Comparison of ENCODE assay signal across 18 cellular contexts in the genomic region with DNA sequence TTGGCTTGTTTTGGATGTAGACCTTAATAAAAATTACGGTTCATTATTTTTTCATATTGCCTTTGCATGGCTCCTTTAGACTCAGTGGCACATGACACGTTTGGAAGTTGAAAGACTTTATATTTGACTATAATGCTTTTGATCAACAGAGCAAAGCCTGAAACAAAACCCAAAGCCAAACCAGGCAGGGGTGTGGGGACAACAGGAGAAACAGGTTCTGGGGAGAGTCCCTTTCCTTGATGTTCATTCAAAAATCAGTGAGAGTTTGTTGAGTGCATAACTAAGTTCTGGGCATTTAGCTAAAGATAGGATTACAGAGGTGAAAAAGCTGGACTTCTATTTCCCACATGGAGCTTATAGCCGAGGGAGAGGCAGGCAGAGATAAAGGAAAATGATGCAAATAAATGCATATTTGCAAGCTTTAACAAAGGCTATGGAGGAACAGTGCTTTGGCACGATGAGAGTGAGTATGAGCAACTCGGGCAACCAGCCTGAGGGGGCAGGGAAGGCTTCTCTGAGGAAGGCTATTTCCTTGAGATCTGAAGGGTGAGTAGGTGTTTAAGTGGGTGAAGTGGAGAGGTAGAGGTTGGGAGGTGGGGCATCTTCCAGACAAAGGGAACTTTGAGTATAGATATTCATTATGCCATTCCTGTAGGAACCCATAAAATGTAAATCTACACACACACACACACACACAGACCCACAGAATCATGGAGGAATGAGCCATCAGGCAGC.
"Had no signal": no experiment of that assay in that cellular context is flagged by ENCODE, and none has a peak within 500 bp of the region (broad histone marks: within the 10 kb centered on the region; RNA-seq: fewer than 3 reads in every experiment).

No MANE protein-coding gene starts in this region.

- ATAC-seq: T-cell had no signal

- H3K4me3 ChIP-seq: adrenal gland, left ventricle myocardium inferior, sigmoid colon, upper lobe of left lung had no signal

- H3K9me3 ChIP-seq: adrenal gland, left ventricle myocardium inferior, sigmoid colon, upper lobe of left lung had no signal

- H3K36me3 ChIP-seq: adrenal gland, left ventricle myocardium inferior, sigmoid colon, upper lobe of left lung had no signal

- H3K4me1 ChIP-seq: adrenal gland, left ventricle myocardium inferior, sigmoid colon had no signal

- DNase-seq: activated CD4-positive, alpha-beta T cell treated with anti-CD3 and anti-CD28 coated beads for 48 hours; activated CD8-positive, alpha-beta memory T cell treated with anti-CD3 and anti-CD28 coated beads for 24 hours; activated naive CD4-positive, alpha-beta T cell treated with anti-CD3 and anti-CD28 coated beads, Interleukin-2, amount 50 U/mL, for 16 hours; activated T-cell treated with anti-CD3 and anti-CD28 coated beads for 4 hours; cortex of kidney; effector CD8-positive, alpha-beta T cell; foreskin fibroblast; left ventricle myocardium inferior; mesenchymal stem cell; sigmoid colon; stimulated activated CD4-positive, alpha-beta T cell treated with anti-CD3 and anti-CD28 coated beads, Interleukin-2, amount 100 ng/mL, for 24 hours; stimulated activated naive CD4-positive, alpha-beta T cell; substantia nigra; T-cell; T1000 had no signal

- H3K27me3 ChIP-seq: adrenal gland, sigmoid colon, upper lobe of left lung had no signal

- H3K27ac ChIP-seq: left ventricle myocardium inferior, sigmoid colon, upper lobe of left lung, VCaP had no signal
